Comparison of ENCODE assay signal across 15 cellular contexts in genomic region chr12:49847161-49847560, GRCh38. TPM values are rescaled to one million over a fixed set of nuclear protein-coding genes. Genes with fewer than 3 reads are reported as not detected.
"Had no signal": no experiment of that assay in that cellular context is flagged by ENCODE, and none has a peak within 500 bp of the region (broad histone marks: within the 10 kb centered on the region; RNA-seq: fewer than 3 reads in every experiment).

No MANE protein-coding gene starts in this region.

- H3K27ac ChIP-seq: ascending aorta, foreskin keratinocyte, heart left ventricle, ovary, thoracic aorta had no signal

- H3K9me3 ChIP-seq: ascending aorta, heart left ventricle, ovary, thoracic aorta had no signal

- ATAC-seq: activated CD4-positive, CD25-positive, alpha-beta regulatory T cell treated with anti-CD3 and anti-CD28 coated beads, Interleukin-2, amount 50 U/mL, for 24 hours; foreskin keratinocyte; heart left ventricle; left ventricle myocardium superior; stimulated activated naive CD8-positive, alpha-beta T cell treated with anti-CD3 and anti-CD28 coated beads, Interleukin-15, Interleukin-2, amounts not matched to agents 100 U/mL and 50 U/mL, for 24 hours had no signal

- H3K36me3 ChIP-seq: ascending aorta, heart left ventricle, ovary, thoracic aorta had no signal

- H3K4me3 ChIP-seq: ascending aorta, heart left ventricle, ovary, thoracic aorta had no signal

- DNase-seq: activated CD8-positive, alpha-beta memory T cell treated with anti-CD3 and anti-CD28 coated beads for 24 hours; activated effector memory CD4-positive, alpha-beta T cell treated with anti-CD3 and anti-CD28 coated beads, Interleukin-2, amount 50 U/mL, for 16 hours; activated T-cell treated with anti-CD3 and anti-CD28 coated beads, Interleukin-2, amount 50 U/mL, for 1 hour; foreskin keratinocyte; heart left ventricle; left ventricle myocardium superior; mesendoderm; ovary; stimulated activated CD4-positive, alpha-beta T cell treated with anti-CD3 and anti-CD28 coated beads, Interleukin-2, amount 100 ng/mL, for 48 hours; stimulated activated naive CD8-positive, alpha-beta T cell treated with anti-CD3 and anti-CD28 coated beads, Interleukin-15, Interleukin-2, amounts not matched to agents 100 U/mL and 50 U/mL, for 24 hours had no signal

- H3K27me3 ChIP-seq: ascending aorta, ovary had no signal

RNA-seq across cellular contexts. Expression of gene FAIM2, which starts 56.5 kb away (rescaled TPM):
- total RNA-seq: endothelial cell of umbilical vein, foreskin keratinocyte had no signal
- polyA plus RNA-seq: foreskin keratinocyte, keratinocyte had no signal
